8 cellular contexts compared by ENCODE assay signal in genomic region chr6:157236040-157236725, GRCh38.
A peak's percentile ranks its signal among the peaks of the same experiment; 100 is the strongest.
DNase-seq lines count a peak whose midpoint lies in the region; ATAC-seq, FAIRE-seq and TF ChIP-seq lines count a peak whose summit lies in the region.

No MANE protein-coding gene starts in this region.

- DNase-seq in activated CD8-positive, alpha-beta memory T cell treated with anti-CD3 and anti-CD28 coated beads for 24 hours, result peak; percentile 72
- DNase-seq in activated CD8-positive, alpha-beta memory T cell treated with anti-CD3 and anti-CD28 coated beads, Interleukin-2, amount 50 U/mL, for 48 hours, result no peak
- DNase-seq in MCF 10A (ENCODE audit: unreplicated experiment), result no peak
- no peak for DNase-seq in HepG2 (ENCODE audit: low spot score)
- no peak for DNase-seq in hippocampal formation (lab: John Stamatoyannopoulos, UW)

- H3K4me3 ChIP-seq in HepG2 (replicated peaks in 1 of 3; ENCODE audit: insufficient read depth in 1 of 3, low read depth in 2 of 3, low read length in 3 of 3) (peak overlapping the region; percentile 29 to 71 (median 38)), thymus (ENCODE audit: low read length) (peak overlapping the region; percentile 47)

- H3K36me3 Mint-ChIP-seq in MCF 10A (ENCODE audit: insufficient read depth, unreplicated experiment), result no peaks in the 10 kb centered on the region

- ATAC-seq in HepG2, result peak; percentile 64
- ATAC-seq in GM19328 (IDR thresholded peaks at IDR 0.05; ENCODE audit: unreplicated experiment), result no peak
- no peak for ATAC-seq in GM19035 (IDR thresholded peaks at IDR 0.05; ENCODE audit: unreplicated experiment)

- no peaks in the 10 kb centered on the region for H3K36me3 ChIP-seq in HepG2 (replicated peaks in 1 of 2; ENCODE audit: control insufficient read depth in 1 of 2, insufficient read depth in 2 of 2, low read length in 2 of 2)
- H3K36me3 ChIP-seq in thymus (ENCODE audit: control insufficient read depth, insufficient read depth), result no peaks in the 10 kb centered on the region

- no peak overlapping the region for H3K9ac ChIP-seq in HepG2 (ENCODE audit: insufficient read depth, low read depth, low read length)

- peak overlapping the region; percentile 91 for H3K4me2 ChIP-seq in HepG2 (ENCODE audit: low read depth, low read length)

- peaks cover 21% of the 10 kb centered on the region for H3K27me3 Mint-ChIP-seq in MCF 10A (ENCODE audit: insufficient read depth, unreplicated experiment)

- FAIRE-seq in HepG2 (lab: Jason Lieb, UNC), result no peak

- H2AFZ ChIP-seq in HepG2 (ENCODE audit: low read length), result no peak overlapping the region

- H3K27ac ChIP-seq in HepG2 (ENCODE audit: extremely low read length, insufficient read depth, low read length) (no peak overlapping the region), thymus (ENCODE audit: low read depth) (no peak overlapping the region)

- TF ChIP-seq EP300 in HepG2 (IDR thresholded peaks at IDR 0.05; ENCODE audit: low read depth in 2 of 2, low read length in 2 of 2) (no peak), HepG2 (CRISPR knock-in tag; IDR thresholded peaks at IDR 0.05; ENCODE audit: borderline replicate concordance) (no peak)

- TF ChIP-seq CTCF in MCF 10A (IDR thresholded peaks at IDR 0.05; ENCODE audit: unreplicated experiment), result no peak
- peak; percentile 14; the same call in 1 of the 2 replicates for TF ChIP-seq CTCF in HepG2 (CRISPR knock-in tag; IDR thresholded peaks at IDR 0.05)

- in situ Hi-C loops in HepG2 (cut with HindIII; ENCODE audit: extremely low pct_ligation_motif_present, low pct_unique_long_range_greater_than_20kb), result no loop called here

- CTCF ChIA-PET in MCF 10A (lab: Yijun Ruan, JAX), result no interaction called here
- CTCF ChIA-PET in HepG2 (lab: Yijun Ruan, JAX; ENCODE audit: low intra/inter-chr PET ratio, low total read pairs), result interaction anchor here (1.6 kb wide), 1 partner anchor 37 kb away, joined by 4 read pairs; no protein-coding TSS in a partner anchor

- no peak for TF ChIP-seq POLR2A in HepG2 (IDR thresholded peaks at IDR 0.05; ENCODE audit: insufficient read depth in 1 of 2, low read depth in 2 of 2, low read length in 2 of 2)

- 54% methylated on average over 14 of the region's 76 CpGs for WGBS in HepG2 (ENCODE audit: low lambda C conversion rate)
- whole genome bisulfite sequencing in thymus, result 2% methylated on average over 76 of the region's 76 CpGs

- no peaks in the 10 kb centered on the region for H3K4me1 Mint-ChIP-seq in MCF 10A (ENCODE audit: insufficient read depth, unreplicated experiment)

- POLR2A ChIA-PET in MCF 10A (lab: Yijun Ruan, JAX), result no interaction called here
- POLR2A ChIA-PET in HepG2 (lab: Yijun Ruan, JAX), result no interaction called here

- no peaks in the 10 kb centered on the region for H3K79me2 ChIP-seq in HepG2 (ENCODE audit: insufficient read depth, low read length)

- H3K9me3 Mint-ChIP-seq in MCF 10A (ENCODE audit: unreplicated experiment), result no peaks in the 10 kb centered on the region

- no peak for TF ChIP-seq RAD21 in HepG2 (CRISPR knock-in tag; IDR thresholded peaks at IDR 0.05)

- H3K27me3 ChIP-seq in HepG2 (ENCODE audit: control insufficient read depth in 1 of 2, insufficient read depth in 2 of 2, low read length in 2 of 2) (peaks cover 18 to 91% of the 10 kb centered on the region in 2 experiments; a peak in 4 of 5 replicates), thymus (ENCODE audit: control insufficient read depth, insufficient read depth) (peaks cover 31% of the 10 kb centered on the region)

- no peaks in the 10 kb centered on the region for H4K20me1 ChIP-seq in HepG2 (ENCODE audit: insufficient read depth, low read length)

- H3K4me1 ChIP-seq in HepG2 (ENCODE audit: insufficient read depth, low read length) (peaks cover 29% of the 10 kb centered on the region), thymus (ENCODE audit: control insufficient read depth, insufficient read depth, low read length) (peaks cover 10% of the 10 kb centered on the region)

- BruUV-seq in MCF 10A (replicated peaks; lab: Mats Ljungman, UMichigan), result no TSS peak
- no TSS peak for BruUV-seq in HepG2 (replicated peaks; lab: Mats Ljungman, UMichigan)

- H3K4me3 Mint-ChIP-seq in MCF 10A (ENCODE audit: unreplicated experiment), result peak overlapping the region; percentile 61

- H3K27ac Mint-ChIP-seq in MCF 10A (ENCODE audit: low read depth, unreplicated experiment), result no peak overlapping the region

- no peaks in the 10 kb centered on the region for H3K9me3 ChIP-seq in HepG2 (ENCODE audit: low read length)
- no peaks in the 10 kb centered on the region for H3K9me3 ChIP-seq in thymus (ENCODE audit: control insufficient read depth)

- intact Hi-C loops in MCF 10A (cut with micrococcal nuclease) (no loop called here), HepG2 (cut with micrococcal nuclease; ENCODE audit: unreplicated experiment) (no loop called here)

TF ChIP-seq in HepG2, 621 proteins besides CTCF, POLR2A, EP300 and RAD21 (continues in another document):
- TF ChIP-seq UBTF (CRISPR knock-in tag; IDR thresholded peaks at IDR 0.05) (peak; percentile 48; the same call in 1 of the 2 replicates), ZNF446 (CRISPR knock-in tag; IDR thresholded peaks at IDR 0.05) (0 out of 2 replicates have a peak, but pooled peaks have one; percentile 17), E2F1 (CRISPR knock-in tag; IDR thresholded peaks at IDR 0.05) (no peak), HINFP (CRISPR knock-in tag; IDR thresholded peaks at IDR 0.05; ENCODE audit: low read depth) (0 out of 2 replicates have a peak, but pooled peaks have one; percentile 64), SP4 (CRISPR knock-in tag; IDR thresholded peaks at IDR 0.05) (0 out of 2 replicates have a peak, but pooled peaks have one; percentile 18), CSRNP1 (CRISPR knock-in tag; IDR thresholded peaks at IDR 0.05) (peak; percentile 17; the same call in 1 of the 2 replicates), ZFP1 (CRISPR knock-in tag; IDR thresholded peaks at IDR 0.05) (no peak)
